In the genomic region with DNA sequence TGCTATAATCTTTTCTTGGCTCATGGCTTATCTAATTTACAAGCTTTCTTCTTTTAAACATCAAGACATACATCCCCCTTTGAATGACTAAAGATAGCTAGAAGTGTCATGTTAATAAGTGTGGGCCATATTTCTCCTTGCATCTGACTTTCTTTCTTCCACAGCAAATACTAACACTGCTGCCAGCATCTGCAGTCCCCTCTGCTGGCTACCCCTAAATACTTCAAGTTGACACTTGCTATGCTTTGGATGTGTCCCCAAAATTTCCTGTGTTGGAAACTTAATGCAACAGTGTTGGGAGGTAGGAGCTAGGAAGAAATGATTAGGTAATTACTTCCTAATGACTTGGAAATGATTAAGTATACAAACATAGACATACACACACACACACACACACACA, we compare ENCODE assay signal across 28 cellular contexts.
"Had no signal": no experiment of that assay in that cellular context is flagged by ENCODE, and none has a peak within 500 bp of the region (broad histone marks: within the 10 kb centered on the region; RNA-seq: fewer than 3 reads in every experiment).

No MANE protein-coding gene starts in this region.

- H3K4me3 ChIP-seq: dorsolateral prefrontal cortex, esophagus muscularis mucosa, gastroesophageal sphincter, heart left ventricle, mucosa of descending colon, prostate gland, right atrium auricular region, sigmoid colon, stomach, thyroid gland, vagina had no signal

- DNase-seq: dorsolateral prefrontal cortex; effector CD4-positive, alpha-beta T cell; foreskin keratinocyte; heart left ventricle; hippocampal formation; kidney; mesenchymal stem cell; mucosa of descending colon; naive B cell; nucleus accumbens; sigmoid colon; stimulated activated CD4-positive, alpha-beta T cell treated with anti-CD3 and anti-CD28 coated beads, Interleukin-2, amount 100 ng/mL, for 24 hours; stimulated activated CD4-positive, alpha-beta T cell treated with anti-CD3 and anti-CD28 coated beads, Interleukin-4, amount 100 ng/mL, for 24 hours; stimulated activated naive CD4-positive, alpha-beta T cell treated with Interleukin-2 at 50 U/mL for 16 hours; stomach; thyroid gland; trophoblast cell had no signal

- H3K27ac ChIP-seq: dorsolateral prefrontal cortex, esophagus muscularis mucosa, foreskin keratinocyte, gastroesophageal sphincter, heart left ventricle, prostate gland, right atrium auricular region, sigmoid colon, stomach, thyroid gland, vagina had no signal

- H3K4me3 Mint-ChIP-seq: mesothelial cell of epicardium; naive B cell; natural killer cell treated with Interleukin-12 subunit alpha and Interleukin-12 subunit beta and Interleukin-15 and Interleukin-18, amount 100 ng/mL, for 72 hours; neural crest cell; stimulated activated effector memory CD8-positive, alpha-beta T cell treated with anti-CD3 and anti-CD28 coated beads, Interleukin-12 subunit alpha, Interleukin-12 subunit beta, amount 100 ng/mL, for 72 hours had no signal

- H3K9me3 ChIP-seq: esophagus muscularis mucosa, gastroesophageal sphincter, heart left ventricle, mucosa of descending colon, prostate gland, right atrium auricular region, sigmoid colon, stomach, thyroid gland, vagina had no signal

- H3K27me3 ChIP-seq: dorsolateral prefrontal cortex, esophagus muscularis mucosa, foreskin keratinocyte, gastroesophageal sphincter, heart left ventricle, right atrium auricular region, sigmoid colon, stomach, thyroid gland, vagina had no signal

- FAIRE-seq: endothelial cell of umbilical vein, kidney had no signal

- H3K36me3 ChIP-seq: esophagus muscularis mucosa, gastroesophageal sphincter, heart left ventricle, prostate gland, right atrium auricular region, sigmoid colon, stomach, thyroid gland, vagina had no signal

- H3K4me1 ChIP-seq: foreskin keratinocyte, gastroesophageal sphincter, heart left ventricle, prostate gland, right atrium auricular region, sigmoid colon, stomach, vagina had no signal

- ATAC-seq: foreskin keratinocyte; gastroesophageal sphincter; heart left ventricle; left lobe of liver; mucosa of descending colon; natural killer cell treated with Interleukin-12 subunit alpha and Interleukin-12 subunit beta and Interleukin-15 and Interleukin-18, amount 100 ng/mL, for 72 hours; stimulated activated effector memory CD8-positive, alpha-beta T cell treated with anti-CD3 and anti-CD28 coated beads, Interleukin-12 subunit alpha, Interleukin-12 subunit beta, amount 100 ng/mL, for 72 hours had no signal

- H3K27ac Mint-ChIP-seq: mesothelial cell of epicardium; naive B cell; natural killer cell treated with Interleukin-12 subunit alpha and Interleukin-12 subunit beta and Interleukin-15 and Interleukin-18, amount 100 ng/mL, for 72 hours; stimulated activated effector memory CD8-positive, alpha-beta T cell treated with anti-CD3 and anti-CD28 coated beads, Interleukin-12 subunit alpha, Interleukin-12 subunit beta, amount 100 ng/mL, for 72 hours had no signal

- H3K27me3 Mint-ChIP-seq: naive B cell; natural killer cell treated with Interleukin-12 subunit alpha and Interleukin-12 subunit beta and Interleukin-15 and Interleukin-18, amount 100 ng/mL, for 72 hours had no signal

- H3K4me1 Mint-ChIP-seq: mesothelial cell of epicardium; naive B cell; stimulated activated effector memory CD8-positive, alpha-beta T cell treated with anti-CD3 and anti-CD28 coated beads, Interleukin-12 subunit alpha, Interleukin-12 subunit beta, amount 100 ng/mL, for 72 hours had no signal

- H3K9me3 Mint-ChIP-seq: mesothelial cell of epicardium; naive B cell; natural killer cell treated with Interleukin-12 subunit alpha and Interleukin-12 subunit beta and Interleukin-15 and Interleukin-18, amount 100 ng/mL, for 72 hours; neural crest cell; stimulated activated effector memory CD8-positive, alpha-beta T cell treated with anti-CD3 and anti-CD28 coated beads, Interleukin-12 subunit alpha, Interleukin-12 subunit beta, amount 100 ng/mL, for 72 hours had no signal

- H3K36me3 Mint-ChIP-seq: mesothelial cell of epicardium; naive B cell; natural killer cell treated with Interleukin-12 subunit alpha and Interleukin-12 subunit beta and Interleukin-15 and Interleukin-18, amount 100 ng/mL, for 72 hours; stimulated activated effector memory CD8-positive, alpha-beta T cell treated with anti-CD3 and anti-CD28 coated beads, Interleukin-12 subunit alpha, Interleukin-12 subunit beta, amount 100 ng/mL, for 72 hours had no signal
